In genomic region chr14:59301354-59301753, GRCh38 we compare ENCODE assay signal across 8 cellular contexts.
DNase-seq lines count a peak whose midpoint lies in the region; ATAC-seq lines count a peak whose summit lies in the region.

No MANE protein-coding gene starts in this region.

- peaks cover 44% of the 10 kb centered on the region for H3K4me1 Mint-ChIP-seq in activated CD4-positive, alpha-beta memory T cell treated with anti-CD3 and anti-CD28 coated beads, Interleukin-2, amount 10 ng/mL, durations not matched to agents 7 days and 5 days

- H3K36me3 Mint-ChIP-seq in activated CD4-positive, alpha-beta memory T cell treated with anti-CD3 and anti-CD28 coated beads, Interleukin-2, amount 10 ng/mL, durations not matched to agents 7 days and 5 days (ENCODE audit: low read depth), result peaks cover 7% of the 10 kb centered on the region

- H3K9me3 Mint-ChIP-seq in activated CD4-positive, alpha-beta memory T cell treated with anti-CD3 and anti-CD28 coated beads, Interleukin-2, amount 10 ng/mL, durations not matched to agents 7 days and 5 days, result no peaks in the 10 kb centered on the region

- ATAC-seq in GM19324 (IDR thresholded peaks at IDR 0.05; ENCODE audit: low FRiP score, unreplicated experiment) (peak; percentile 85), HG03354 (IDR thresholded peaks at IDR 0.05; ENCODE audit: poor library complexity, severe bottlenecking, unreplicated experiment) (peak; percentile 93), HG03432 (IDR thresholded peaks at IDR 0.05; ENCODE audit: unreplicated experiment) (no peak)

- H3K4me3 Mint-ChIP-seq in activated CD4-positive, alpha-beta memory T cell treated with anti-CD3 and anti-CD28 coated beads, Interleukin-2, amount 10 ng/mL, durations not matched to agents 7 days and 5 days, result no peak overlapping the region

- H3K27me3 Mint-ChIP-seq in activated CD4-positive, alpha-beta memory T cell treated with anti-CD3 and anti-CD28 coated beads, Interleukin-2, amount 10 ng/mL, durations not matched to agents 7 days and 5 days, result no peaks in the 10 kb centered on the region

- H3K27ac Mint-ChIP-seq in activated CD4-positive, alpha-beta memory T cell treated with anti-CD3 and anti-CD28 coated beads, Interleukin-2, amount 10 ng/mL, durations not matched to agents 7 days and 5 days, result peak overlapping the region; percentile 18

- peak; percentile 29 for DNase-seq in DMS53 treated with DMSO at 0.1 percent for 48 hours (lab: John Stamatoyannopoulos, UW; ENCODE audit: unreplicated experiment)
- DNase-seq in activated CD4-positive, alpha-beta memory T cell treated with anti-CD3 and anti-CD28 coated beads, Interleukin-2, amount 10 ng/mL, durations not matched to agents 7 days and 5 days, result peak; percentile 58
- DNase-seq in HK-2 (ENCODE audit: unreplicated experiment), result no peak
- no peak for DNase-seq in KG1 (lab: John Stamatoyannopoulos, UW)
- DNase-seq in NCI-H1092 treated with DMSO at 0.1 percent for 48 hours (lab: John Stamatoyannopoulos, UW), result no peak

- POLR2A ChIA-PET in activated CD4-positive, alpha-beta memory T cell treated with anti-CD3 and anti-CD28 coated beads, Interleukin-2, amount 10 ng/mL, durations not matched to agents 7 days and 5 days (lab: Charles Lee), result interaction anchor here (1.6 to 1.8 kb wide), 2 partner anchors 25 to 112 kb away, joined by 9 to 10 read pairs; partner anchors contain the start of gene DAAM1

- CTCF ChIA-PET in activated CD4-positive, alpha-beta memory T cell treated with anti-CD3 and anti-CD28 coated beads, Interleukin-2, amount 10 ng/mL, durations not matched to agents 7 days and 5 days (lab: Charles Lee), result interaction anchor here (1.6 kb wide), 1 partner anchor 11 kb away, joined by 4 read pairs; no protein-coding TSS in a partner anchor

Comparison
In these comparisons a context has a peak if more than half of its experiments do, and no peak if none do; other contexts are left out.
1. DNase-seq: peak in DMS53 treated with DMSO at 0.1 percent for 48 hours (single experiment) and activated CD4-positive, alpha-beta memory T cell treated with anti-CD3 and anti-CD28 coated beads, Interleukin-2, amount 10 ng/mL, durations not matched to agents 7 days and 5 days (single experiment); none in HK-2 (single experiment), KG1 (single experiment) and NCI-H1092 treated with DMSO at 0.1 percent for 48 hours (single experiment).